Comparison of ENCODE assay signal across 16 cellular contexts in genomic region chr13:22903925-22904324, GRCh38.
"Had no signal": no experiment of that assay in that cellular context is flagged by ENCODE, and none has a peak within 500 bp of the region (broad histone marks: within the 10 kb centered on the region; RNA-seq: fewer than 3 reads in every experiment).

No MANE protein-coding gene starts in this region.

- DNase-seq: effector memory CD8-positive, alpha-beta T cell; esophagus squamous epithelium; foreskin fibroblast; hippocampal formation; naive thymus-derived CD8-positive, alpha-beta T cell; posterior cingulate gyrus; stimulated activated CD4-positive, alpha-beta T cell treated with anti-CD3 and anti-CD28 coated beads, Interleukin-2, amount 100 ng/mL, for 24 hours; stimulated activated CD4-positive, alpha-beta T cell treated with anti-CD3 and anti-CD28 coated beads, Interleukin-4, amount 100 ng/mL, for 4 hours; stimulated activated naive CD4-positive, alpha-beta T cell; stomach; substantia nigra; transverse colon had no signal

- H3K27ac Mint-ChIP-seq: dendritic cell treated with granulocyte-macrophage colony-stimulating factor and Interleukin-4, amounts not matched to agents 40 ng/mL and 50 ng/mL, for 4 days; effector memory CD8-positive, alpha-beta T cell; naive thymus-derived CD8-positive, alpha-beta T cell had no signal

- H3K27me3 ChIP-seq: esophagus squamous epithelium, neutrophil, stomach, transverse colon had no signal

- H3K9me3 ChIP-seq: esophagus squamous epithelium, neutrophil, stomach, thoracic aorta, transverse colon had no signal

- H3K36me3 ChIP-seq: esophagus squamous epithelium, neutrophil, stomach, thoracic aorta, transverse colon had no signal

- H3K4me1 ChIP-seq: esophagus squamous epithelium, stomach, transverse colon had no signal

- H3K4me3 Mint-ChIP-seq: dendritic cell treated with granulocyte-macrophage colony-stimulating factor and Interleukin-4, amounts not matched to agents 40 ng/mL and 50 ng/mL, for 4 days; effector memory CD8-positive, alpha-beta T cell; naive thymus-derived CD8-positive, alpha-beta T cell had no signal

- ATAC-seq: effector memory CD8-positive, alpha-beta T cell; naive thymus-derived CD8-positive, alpha-beta T cell; sciatic nerve had no signal

- H3K4me3 ChIP-seq: esophagus squamous epithelium, stomach, thoracic aorta, transverse colon had no signal

- H3K4me1 Mint-ChIP-seq: naive thymus-derived CD8-positive, alpha-beta T cell had no signal

- H3K27ac ChIP-seq: esophagus squamous epithelium, neutrophil, stomach, thoracic aorta, transverse colon had no signal

- H3K36me3 Mint-ChIP-seq: naive thymus-derived CD8-positive, alpha-beta T cell had no signal
